28 cellular contexts compared by ENCODE assay signal in the genomic region with DNA sequence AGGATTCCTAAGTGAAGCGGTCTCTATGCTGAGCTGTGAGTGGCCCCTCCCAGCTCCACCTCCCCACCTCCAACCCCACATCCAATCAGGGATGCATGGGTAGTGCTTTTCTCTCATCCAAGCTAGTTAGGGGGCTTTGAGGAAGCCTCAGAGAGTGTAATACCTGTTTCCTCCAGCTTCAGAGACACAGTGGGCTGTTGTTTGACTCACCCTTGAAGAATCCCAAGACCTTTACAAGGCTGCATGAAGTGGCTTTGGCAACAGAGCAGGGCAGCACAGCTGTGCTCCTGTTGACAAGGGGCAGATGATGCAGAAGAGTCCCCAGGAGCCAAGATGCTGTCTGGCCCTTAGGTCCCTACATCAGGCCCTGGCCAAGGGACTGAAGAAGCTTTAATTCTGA. TPM values are rescaled to one million over a fixed set of nuclear protein-coding genes. Genes with fewer than 3 reads are reported as not detected.
DNase-seq lines count a peak whose midpoint lies in the region; ATAC-seq and TF ChIP-seq lines count a peak whose summit lies in the region.
"Had no signal": no experiment of that assay in that cellular context is flagged by ENCODE, and none has a peak within 500 bp of the region (broad histone marks: within the 10 kb centered on the region; RNA-seq: fewer than 3 reads in every experiment).

No MANE protein-coding gene starts in this region.

- peak; percentile 9 for TF ChIP-seq CTCF in endodermal cell (conservative IDR thresholded peaks at IDR 0.05)
- TF ChIP-seq CTCF in testis (IDR thresholded peaks at IDR 0.05) = no peak
- TF ChIP-seq CTCF in nephron progenitor cell (IDR thresholded peaks at IDR 0.05) = no peak

- H3K36me3 Mint-ChIP-seq in endodermal cell (ENCODE audit: low read depth) (no peaks in the 10 kb centered on the region), nephron progenitor cell (ENCODE audit: low read depth) (no peaks in the 10 kb centered on the region)
- H3K36me3 Mint-ChIP-seq: CD4-positive, alpha-beta memory T cell; mesothelial cell of epicardium had no signal

- 90% methylated on average over 1 of the region's 1 CpG; no CpG with 5 or more reads in 1 of the 2 experiments for WGBS in endodermal cell (ENCODE audit: insufficient coverage in 1 of 2, insufficient read length in 1 of 2), 2 experiments
- 92 to 100% methylated on average over 1 of the region's 1 CpG for WGBS in testis, 2 donors

- no peaks in the 10 kb centered on the region for H3K9me3 Mint-ChIP-seq in endodermal cell
- no peaks in the 10 kb centered on the region for H3K9me3 Mint-ChIP-seq in nephron progenitor cell
- H3K9me3 Mint-ChIP-seq: activated CD4-positive, alpha-beta memory T cell treated with anti-CD3 and anti-CD28 coated beads, Interleukin-2, amount 10 ng/mL, durations not matched to agents 7 days and 5 days; mesothelial cell of epicardium; T-helper 1 cell treated with Interleukin-12 subunit alpha and Interleukin-12 subunit beta and Interleukin-4 antibody, amounts not matched to agents 30 μg/mL and 1 μg/mL, for 36 hours had no signal

- no peaks in the 10 kb centered on the region for H3K9me3 ChIP-seq in endodermal cell (ENCODE audit: control insufficient read depth, low read length)
- no peaks in the 10 kb centered on the region for H3K9me3 ChIP-seq in testis
- H3K9me3 ChIP-seq: adrenal gland, tibial artery had no signal

- intact Hi-C loops in testis (cut with DNase I; ENCODE audit: low total_unique reads) = no loop called here

- ATAC-seq in HG02798 (IDR thresholded peaks at IDR 0.05; ENCODE audit: poor library complexity, unreplicated experiment) = no peak
- ATAC-seq: left colon had no signal

- H3K27ac ChIP-seq in endodermal cell (ENCODE audit: low read depth, low read length) (no peak overlapping the region), testis (no peak overlapping the region)
- H3K27ac ChIP-seq: adrenal gland, dorsolateral prefrontal cortex, GM23248, tibial artery, WERI-Rb-1 had no signal

- H3K4me1 Mint-ChIP-seq in endodermal cell = no peaks in the 10 kb centered on the region
- peaks cover 7% of the 10 kb centered on the region for H3K4me1 Mint-ChIP-seq in nephron progenitor cell
- H3K4me1 Mint-ChIP-seq: activated CD4-positive, alpha-beta memory T cell treated with anti-CD3 and anti-CD28 coated beads, Interleukin-2, amount 10 ng/mL, durations not matched to agents 7 days and 5 days; CD4-positive, alpha-beta memory T cell; mesothelial cell of epicardium had no signal

- H3K4me3 ChIP-seq in endodermal cell (ENCODE audit: low read length) = no peak overlapping the region
- H3K4me3 ChIP-seq in testis = no peak overlapping the region
- H3K4me3 ChIP-seq: adrenal gland, dorsolateral prefrontal cortex, GM23248, tibial artery had no signal

- H3K27me3 ChIP-seq in endodermal cell (ENCODE audit: control insufficient read depth, insufficient read depth, low read length, poor library complexity, severe bottlenecking) (no peaks in the 10 kb centered on the region), testis (no peaks in the 10 kb centered on the region)
- H3K27me3 ChIP-seq: adrenal gland, dorsolateral prefrontal cortex, tibial artery had no signal

- no peak for TF ChIP-seq POLR2A in testis (IDR thresholded peaks at IDR 0.05)

- H3K27ac Mint-ChIP-seq in endodermal cell (peak overlapping the region; percentile 75), nephron progenitor cell (no peak overlapping the region)
- H3K27ac Mint-ChIP-seq: activated CD4-positive, alpha-beta memory T cell treated with anti-CD3 and anti-CD28 coated beads, Interleukin-2, amount 10 ng/mL, durations not matched to agents 7 days and 5 days; CD4-positive, alpha-beta memory T cell; mesothelial cell of epicardium; progenitor cell of endocrine pancreas; T-helper 1 cell treated with Interleukin-12 subunit alpha and Interleukin-12 subunit beta and Interleukin-4 antibody, amounts not matched to agents 30 μg/mL and 1 μg/mL, for 36 hours had no signal

- H3K9ac ChIP-seq in endodermal cell (ENCODE audit: extremely low read depth, low read length, poor library complexity, severe bottlenecking) = no peak overlapping the region
- H3K9ac ChIP-seq: GM23248 had no signal

- H3K4me3 Mint-ChIP-seq in endodermal cell (no peak overlapping the region), nephron progenitor cell (no peak overlapping the region)
- H3K4me3 Mint-ChIP-seq: activated CD4-positive, alpha-beta memory T cell treated with anti-CD3 and anti-CD28 coated beads, Interleukin-2, amount 10 ng/mL, durations not matched to agents 7 days and 5 days; CD4-positive, alpha-beta memory T cell; mesothelial cell of epicardium; T-helper 1 cell treated with Interleukin-12 subunit alpha and Interleukin-12 subunit beta and Interleukin-4 antibody, amounts not matched to agents 30 μg/mL and 1 μg/mL, for 36 hours had no signal

- H3K4me1 ChIP-seq in endodermal cell (ENCODE audit: control insufficient read depth, insufficient read depth, low read length) (no peaks in the 10 kb centered on the region), testis (no peaks in the 10 kb centered on the region)
- H3K4me1 ChIP-seq: adrenal gland, tibial artery had no signal

- H3K36me3 ChIP-seq in endodermal cell (ENCODE audit: control insufficient read depth, insufficient read depth, low read length) (no peaks in the 10 kb centered on the region), testis (ENCODE audit: low read depth, missing control alignments) (no peaks in the 10 kb centered on the region)
- H3K36me3 ChIP-seq: adrenal gland, tibial artery, WERI-Rb-1 had no signal

- peaks cover 2% of the 10 kb centered on the region for H3K27me3 Mint-ChIP-seq in endodermal cell (ENCODE audit: insufficient read depth)
- peaks cover 10% of the 10 kb centered on the region for H3K27me3 Mint-ChIP-seq in nephron progenitor cell (ENCODE audit: low read depth, poor library complexity)

- DNase-seq in ELF-1 (ENCODE audit: low read depth, low spot score) = peak; percentile 73
- DNase-seq in M059J (ENCODE audit: low read depth) = peak; percentile 32
- peak; percentile 85 for DNase-seq in endodermal cell
- peak; percentile 54 for DNase-seq in myocyte (ENCODE audit: low read depth)
- no peak for DNase-seq in testis
- DNase-seq in nephron progenitor cell = no peak
- no peak for DNase-seq in stimulated activated CD4-positive, alpha-beta T cell treated with anti-CD3 and anti-CD28 coated beads, Interleukin-4, amount 100 ng/mL, for 1 hour
- DNase-seq: activated CD4-positive, alpha-beta memory T cell treated with anti-CD3 and anti-CD28 coated beads, Interleukin-2, amount 10 ng/mL, durations not matched to agents 7 days and 5 days; activated T-cell treated with anti-CD3 and anti-CD28 coated beads, Interleukin-2, amount 50 U/mL, for 1 hour; caudate nucleus; CD4-positive, alpha-beta memory T cell; DMS53; dorsolateral prefrontal cortex; GM23248; hypothalamus; left colon; NCI-H1436; NCI-H2171; NCI-H69; SIG-M5; stimulated activated naive CD4-positive, alpha-beta T cell; tibial artery; WERI-Rb-1 had no signal

RNA-seq across cellular contexts. Expression of a gene that starts 27.1 kb away (rescaled TPM):
- total RNA-seq in M059J (2014; rRNA removed; shearing (Covaris generic)) = 0.71 and 2.8 TPM in 2 replicates
- total RNA-seq in endodermal cell = 10 to 100 TPM in 1 of 2 donors, 1 to 10 TPM in 1; 9.5 to 11.7 TPM
- polyA plus RNA-seq in endodermal cell (2013, experiment 1 of 2) = 9.5 TPM
- 8.2 TPM for polyA plus RNA-seq in endodermal cell (2013, experiment 2 of 2)
- 0.52 and 0.99 TPM in 2 replicates for total RNA-seq in myocyte
- polyA plus RNA-seq in myocyte (2012) = 1.2 TPM
- 10 to 100 TPM; 35.9 to 68.0 TPM for total RNA-seq in testis
- 134 TPM for polyA plus RNA-seq in testis (ENCODE audit: insufficient read depth, low read depth, low replicate concordance)

Comparison
In these comparisons a context has a peak if more than half of its experiments do, and no peak if none do; other contexts are left out.
1. DNase-seq: peak in ELF-1 (single experiment), M059J (single experiment), endodermal cell (single experiment) and myocyte (single experiment); none in testis (single experiment), nephron progenitor cell (single experiment) and stimulated activated CD4-positive, alpha-beta T cell treated with anti-CD3 and anti-CD28 coated beads, Interleukin-4, amount 100 ng/mL, for 1 hour (single experiment).